18 cellular contexts compared by ENCODE assay signal in the genomic region with DNA sequence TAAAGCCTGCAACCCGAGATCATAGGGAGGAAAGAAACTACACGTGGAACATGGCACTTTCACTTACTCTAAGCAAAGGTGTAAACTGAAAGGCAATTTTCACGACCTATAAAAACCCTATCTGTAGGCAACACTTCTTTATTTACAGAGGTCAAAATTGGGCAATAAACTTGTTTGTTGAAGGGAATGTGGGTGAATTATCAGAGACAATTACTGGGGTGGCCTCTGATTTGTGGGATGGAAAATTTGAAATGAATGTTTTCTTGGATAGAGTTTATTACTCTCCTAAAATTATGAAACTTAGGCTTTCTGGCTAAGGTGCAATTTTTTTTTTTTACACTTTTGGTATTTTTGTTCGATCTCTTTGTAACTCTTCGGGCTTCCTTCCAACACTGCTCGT.
"Had no signal": no experiment of that assay in that cellular context is flagged by ENCODE, and none has a peak within 500 bp of the region (broad histone marks: within the 10 kb centered on the region; RNA-seq: fewer than 3 reads in every experiment).

No MANE protein-coding gene starts in this region.

- H3K4me1 Mint-ChIP-seq: naive thymus-derived CD4-positive, alpha-beta T cell; stimulated activated memory B cell treated with anti-CD40 and anti-IgM and Interleukin-4, amounts not matched to agents 10 μg/mL and 1 μg/mL and 100 μg/mL, for 72 hours had no signal

- H3K9me3 Mint-ChIP-seq: stimulated activated memory B cell treated with anti-CD40 and anti-IgM and Interleukin-4, amounts not matched to agents 10 μg/mL and 1 μg/mL and 100 μg/mL, for 72 hours; stimulated activated naive CD8-positive, alpha-beta T cell treated with anti-CD3 and anti-CD28 coated beads, Interleukin-15, Interleukin-2, amounts not matched to agents 100 ng/mL and 50 ng/mL, for 24 hours had no signal

- DNase-seq: erythroblast; foreskin keratinocyte; head of caudate nucleus; left colon; left ventricle myocardium superior; mesenchymal stem cell; naive thymus-derived CD4-positive, alpha-beta T cell; right lobe of liver; stimulated activated CD4-positive, alpha-beta T cell treated with anti-CD3 and anti-CD28 coated beads, Interleukin-4, amount 100 ng/mL, for 24 hours; tibial artery; upper lobe of left lung; uterus had no signal

- H3K27me3 ChIP-seq: foreskin keratinocyte, right lobe of liver, tibial artery, upper lobe of left lung, uterus had no signal

- H3K9me3 ChIP-seq: prostate gland, right lobe of liver, tibial artery, upper lobe of left lung, uterus had no signal

- H3K27ac ChIP-seq: foreskin keratinocyte, hepatocyte, parathyroid adenoma, prostate gland, right lobe of liver, tibial artery, upper lobe of left lung, uterus had no signal

- H3K4me1 ChIP-seq: foreskin keratinocyte, parathyroid adenoma, prostate gland, right lobe of liver, tibial artery, upper lobe of left lung, uterus had no signal

- H3K36me3 Mint-ChIP-seq: naive thymus-derived CD4-positive, alpha-beta T cell; stimulated activated memory B cell treated with anti-CD40 and anti-IgM and Interleukin-4, amounts not matched to agents 10 μg/mL and 1 μg/mL and 100 μg/mL, for 72 hours had no signal

- H3K9ac ChIP-seq: parathyroid adenoma had no signal

- H3K4me3 ChIP-seq: hepatocyte, lung, prostate gland, right lobe of liver, tibial artery, upper lobe of left lung, uterus had no signal

- H3K27me3 Mint-ChIP-seq: naive thymus-derived CD4-positive, alpha-beta T cell; stimulated activated memory B cell treated with anti-CD40 and anti-IgM and Interleukin-4, amounts not matched to agents 10 μg/mL and 1 μg/mL and 100 μg/mL, for 72 hours; stimulated activated naive CD8-positive, alpha-beta T cell treated with anti-CD3 and anti-CD28 coated beads, Interleukin-15, Interleukin-2, amounts not matched to agents 100 ng/mL and 50 ng/mL, for 24 hours had no signal

- H3K4me3 Mint-ChIP-seq: naive thymus-derived CD4-positive, alpha-beta T cell; stimulated activated memory B cell treated with anti-CD40 and anti-IgM and Interleukin-4, amounts not matched to agents 10 μg/mL and 1 μg/mL and 100 μg/mL, for 72 hours; stimulated activated naive CD8-positive, alpha-beta T cell treated with anti-CD3 and anti-CD28 coated beads, Interleukin-15, Interleukin-2, amounts not matched to agents 100 ng/mL and 50 ng/mL, for 24 hours had no signal

- H3K36me3 ChIP-seq: prostate gland, right lobe of liver, tibial artery, upper lobe of left lung, uterus had no signal

- H3K27ac Mint-ChIP-seq: naive thymus-derived CD4-positive, alpha-beta T cell; stimulated activated memory B cell treated with anti-CD40 and anti-IgM and Interleukin-4, amounts not matched to agents 10 μg/mL and 1 μg/mL and 100 μg/mL, for 72 hours; stimulated activated naive CD8-positive, alpha-beta T cell treated with anti-CD3 and anti-CD28 coated beads, Interleukin-15, Interleukin-2, amounts not matched to agents 100 ng/mL and 50 ng/mL, for 24 hours had no signal
